ENCODE assay signal across 8 cellular contexts in the genomic region with DNA sequence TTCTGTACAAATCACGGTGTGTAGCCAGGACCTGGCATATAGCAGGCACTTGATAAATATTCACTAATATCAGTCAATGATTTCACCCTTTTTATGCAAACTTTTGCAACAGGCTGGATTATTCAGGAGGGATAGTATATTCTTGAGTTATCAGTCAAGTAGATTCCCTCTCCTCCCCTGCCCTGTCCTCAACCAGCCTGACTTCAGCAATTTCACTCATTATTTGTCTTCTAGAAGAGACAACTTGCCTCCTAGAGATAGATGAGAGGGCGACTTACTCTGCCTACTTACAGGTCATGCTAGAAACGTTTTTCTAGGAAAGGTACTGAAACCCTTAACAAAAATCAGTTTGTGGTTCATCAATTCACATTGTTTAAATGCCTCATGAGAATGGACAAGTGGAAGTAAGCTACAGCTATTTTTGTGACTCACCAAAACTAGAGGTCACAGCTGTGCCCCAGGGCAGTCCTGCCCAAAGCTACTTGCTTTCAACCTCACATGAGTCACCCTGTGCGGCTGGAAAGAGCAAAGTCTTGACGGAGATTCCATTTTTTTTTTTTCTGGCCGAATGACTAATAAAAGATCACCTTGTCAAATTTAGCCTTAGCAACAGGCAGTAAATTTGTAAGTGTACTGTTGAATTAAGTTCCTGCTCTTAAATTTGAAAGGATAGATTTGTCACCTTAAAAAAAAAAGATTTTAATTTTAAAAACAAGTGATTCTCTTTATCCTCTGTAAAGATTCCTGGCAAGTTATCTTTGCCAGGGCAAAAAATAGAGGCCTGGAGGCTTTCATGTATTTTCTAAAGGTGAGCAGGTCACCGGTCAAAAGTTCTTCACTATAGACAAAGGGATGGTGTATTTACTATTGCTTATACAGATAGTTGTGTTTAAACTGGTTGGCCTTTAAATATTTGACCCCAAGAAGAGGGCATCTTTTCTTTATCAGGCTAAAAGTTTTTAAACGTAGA.
DNase-seq lines count a peak whose midpoint lies in the region; ATAC-seq and TF ChIP-seq lines count a peak whose summit lies in the region.

No MANE protein-coding gene starts in this region.

- H3K4me1 ChIP-seq in suprapubic skin = no peaks in the 10 kb centered on the region

- H3K4me3 ChIP-seq in suprapubic skin = no peak overlapping the region

- no peaks in the 10 kb centered on the region for H3K36me3 ChIP-seq in suprapubic skin

- no peaks in the 10 kb centered on the region for H3K9me3 ChIP-seq in suprapubic skin

- in situ Hi-C loops in GM13976 (cut with MboI; ENCODE audit: low sequenced_read_pairs, unreplicated experiment) = no loop called here

- H3K4me3 Mint-ChIP-seq in progenitor cell of endocrine pancreas (ENCODE audit: low read depth) = no peak overlapping the region

- H3K27ac Mint-ChIP-seq in progenitor cell of endocrine pancreas = peak overlapping the region; percentile 80

- TF ChIP-seq CTCF in progenitor cell of endocrine pancreas (IDR thresholded peaks at IDR 0.05; ENCODE audit: unreplicated experiment) (no peak), suprapubic skin (IDR thresholded peaks at IDR 0.05) (no peak), GM13976 (IDR thresholded peaks at IDR 0.05; ENCODE audit: borderline replicate concordance, control extremely low read depth, extremely low read depth, insufficient read depth, missing control alignments) (no peak)

- H3K27ac ChIP-seq in suprapubic skin = no peak overlapping the region

- DNase-seq in amniotic stem cell (lab: John Stamatoyannopoulos, UW) = peak; percentile 97
- no peak for DNase-seq in progenitor cell of endocrine pancreas (ENCODE audit: low spot score, unreplicated experiment)
- no peak for DNase-seq in NCI-H82 (lab: John Stamatoyannopoulos, UW)
- no peak for DNase-seq in suprapubic skin (ENCODE audit: low spot score in 2 of 2)
- no peak for DNase-seq in GM13976 (ENCODE audit: low spot score)

- no peaks in the 10 kb centered on the region for H3K9me3 Mint-ChIP-seq in progenitor cell of endocrine pancreas (ENCODE audit: low read depth)

- TF ChIP-seq EP300 in suprapubic skin (IDR thresholded peaks at IDR 0.05) = no peak

- H3K36me3 Mint-ChIP-seq in progenitor cell of endocrine pancreas (ENCODE audit: insufficient read depth) = no peaks in the 10 kb centered on the region

- 58% methylated on average over 8 of the region's 8 CpGs for WGBS in suprapubic skin

- peaks cover 14% of the 10 kb centered on the region for H3K27me3 Mint-ChIP-seq in progenitor cell of endocrine pancreas

- no peak for TF ChIP-seq POLR2A in suprapubic skin (IDR thresholded peaks at IDR 0.05)

- H3K4me1 Mint-ChIP-seq in progenitor cell of endocrine pancreas (ENCODE audit: low read depth) = peaks cover 26% of the 10 kb centered on the region

- ATAC-seq in GM18868 (IDR thresholded peaks at IDR 0.05; ENCODE audit: unreplicated experiment) (peak; percentile 95), HG03378 (IDR thresholded peaks at IDR 0.05; ENCODE audit: unreplicated experiment) (peak; percentile 68), HG02884 (IDR thresholded peaks at IDR 0.05; ENCODE audit: unreplicated experiment) (no peak)

- H3K27me3 ChIP-seq in suprapubic skin = no peaks in the 10 kb centered on the region
